ENCODE assay signal across 20 cellular contexts in the genomic region with DNA sequence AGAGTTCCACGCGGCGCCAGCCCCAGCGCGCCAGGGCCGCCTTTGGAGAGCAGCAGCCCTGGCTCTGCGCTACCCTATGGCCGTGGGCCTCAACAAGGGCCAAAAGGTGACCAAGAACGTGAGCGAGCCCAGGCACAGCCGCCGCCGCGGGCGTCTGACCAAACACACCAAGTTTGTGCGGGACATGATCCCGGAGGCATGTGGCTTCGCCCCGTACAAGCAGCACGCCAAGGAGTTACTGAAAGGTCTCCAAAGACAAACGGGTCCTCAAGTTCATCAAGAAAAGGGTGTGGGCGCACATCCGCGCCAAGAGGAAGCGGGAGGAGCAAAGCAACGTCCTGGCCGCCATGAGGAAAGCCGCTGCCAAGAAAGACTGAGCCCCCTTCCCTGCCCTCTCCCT.
DNase-seq lines count a peak whose midpoint lies in the region; ATAC-seq, FAIRE-seq and TF ChIP-seq lines count a peak whose summit lies in the region.
"Had no signal": no experiment of that assay in that cellular context is flagged by ENCODE, and none has a peak within 500 bp of the region (broad histone marks: within the 10 kb centered on the region; RNA-seq: fewer than 3 reads in every experiment).

No MANE protein-coding gene starts in this region.

- no peaks in the 10 kb centered on the region for H3K36me3 Mint-ChIP-seq in T-helper 17 cell (ENCODE audit: low read depth)

- H3K36me3 ChIP-seq in left ventricle myocardium inferior (no peaks in the 10 kb centered on the region), lung (ENCODE audit: control insufficient read depth in 2 of 2, insufficient read depth in 2 of 2, low read length in 2 of 2) (no peaks in the 10 kb centered on the region), upper lobe of right lung (no peaks in the 10 kb centered on the region), small intestine (ENCODE audit: control insufficient read depth in 2 of 2, insufficient read depth in 2 of 2, low read length in 2 of 2) (no peaks in the 10 kb centered on the region)

- 69 to 91% methylated on average over 28 of the region's 28 CpGs for WGBS in lung, 2 donors
- 88 to 97% (median 97%) methylated on average over 28 of the region's 28 CpGs for WGBS in small intestine, 3 donors

- peaks cover 26% of the 10 kb centered on the region for H3K4me1 Mint-ChIP-seq in T-helper 17 cell

- TF ChIP-seq CTCF in coronary artery (IDR thresholded peaks at IDR 0.05): no peak
- TF ChIP-seq CTCF in left ventricle myocardium inferior (IDR thresholded peaks at IDR 0.05; ENCODE audit: borderline replicate concordance): no peak
- no peak for TF ChIP-seq CTCF in lung (IDR thresholded peaks at IDR 0.05; ENCODE audit: control extremely low read depth, extremely low read depth)
- no peak for TF ChIP-seq CTCF in upper lobe of right lung (IDR thresholded peaks at IDR 0.05)

- no peak for ATAC-seq in lung (ENCODE audit: insufficient read depth, low FRiP score)
- ATAC-seq in upper lobe of right lung: peak; percentile 56
- ATAC-seq in HG03280 (IDR thresholded peaks at IDR 0.05; ENCODE audit: unreplicated experiment): no peak
- no peak for ATAC-seq in T-helper 17 cell
- ATAC-seq: PC-3 had no signal

- no peaks in the 10 kb centered on the region for H3K27me3 ChIP-seq in left ventricle myocardium inferior (ENCODE audit: low read depth)
- no peaks in the 10 kb centered on the region for H3K27me3 ChIP-seq in lung (ENCODE audit: control insufficient read depth, insufficient read depth)
- H3K27me3 ChIP-seq in upper lobe of right lung: no peaks in the 10 kb centered on the region
- no peaks in the 10 kb centered on the region for H3K27me3 ChIP-seq in small intestine (ENCODE audit: control insufficient read depth in 2 of 2, insufficient read depth in 2 of 2, low read length in 2 of 2)

- H3K4me1 ChIP-seq in left ventricle myocardium inferior: peaks cover 53% of the 10 kb centered on the region
- H3K4me1 ChIP-seq in lung (ENCODE audit: control insufficient read depth in 2 of 2, insufficient read depth in 2 of 2, low read length in 2 of 2): peaks cover 2 to 4% of the 10 kb centered on the region in 2 donors
- H3K4me1 ChIP-seq in upper lobe of right lung: peaks cover 6% of the 10 kb centered on the region
- peaks cover 0 to 4% of the 10 kb centered on the region in 2 donors for H3K4me1 ChIP-seq in small intestine (ENCODE audit: control insufficient read depth in 2 of 2, insufficient read depth in 1 of 2, low read depth in 1 of 2, low read length in 1 of 2)

- no peaks in the 10 kb centered on the region for H3K9me3 ChIP-seq in left ventricle myocardium inferior (replicated peaks)
- H3K9me3 ChIP-seq in lung (ENCODE audit: control insufficient read depth in 2 of 2, insufficient read depth in 1 of 2, low read length in 1 of 2): no peaks in the 10 kb centered on the region
- H3K9me3 ChIP-seq in upper lobe of right lung: no peaks in the 10 kb centered on the region
- H3K9me3 ChIP-seq in small intestine (ENCODE audit: control insufficient read depth, low read depth): no peaks in the 10 kb centered on the region
- H3K9me3 ChIP-seq in T-helper 17 cell (ENCODE audit: control insufficient read depth, low read length, poor library complexity, severe bottlenecking): no peaks in the 10 kb centered on the region

- H3K27me3 Mint-ChIP-seq in T-helper 17 cell: no peaks in the 10 kb centered on the region
- H3K27me3 Mint-ChIP-seq: IgD-negative memory B cell had no signal

- no peak for FAIRE-seq in small intestine (lab: Jason Lieb, UNC)
- FAIRE-seq: GM12891 had no signal

- H3K27ac Mint-ChIP-seq in T-helper 17 cell: no peak overlapping the region
- H3K27ac Mint-ChIP-seq: H9, IgD-negative memory B cell had no signal

- intact Hi-C loops in left ventricle myocardium inferior (cut with micrococcal nuclease) (no loop called here), upper lobe of right lung (cut with DNase I) (no loop called here)

- H3K4me3 ChIP-seq in coronary artery: peak overlapping the region; percentile 41
- peak overlapping the region; percentile 40 for H3K4me3 ChIP-seq in left ventricle myocardium inferior
- H3K4me3 ChIP-seq in lung: no peak overlapping the region
- H3K4me3 ChIP-seq in upper lobe of right lung: no peak overlapping the region
- H3K4me3 ChIP-seq in small intestine (ENCODE audit: low read depth in 1 of 2, low read length in 2 of 2): no peak overlapping the region

- H3K27ac ChIP-seq in coronary artery: peak overlapping the region in 1 of 2 donors; percentile 57
- H3K27ac ChIP-seq in left ventricle myocardium inferior (replicated peaks): peak overlapping the region; percentile 80
- peak overlapping the region; percentile 30 to 41 for H3K27ac ChIP-seq in lung (ENCODE audit: low read depth in 1 of 2, low read length in 1 of 2)
- no peak overlapping the region for H3K27ac ChIP-seq in upper lobe of right lung
- H3K27ac ChIP-seq in small intestine (ENCODE audit: low read depth in 1 of 2, low read length in 1 of 2): no peak overlapping the region

- no peak overlapping the region for H3K4me3 Mint-ChIP-seq in T-helper 17 cell
- H3K4me3 Mint-ChIP-seq: CD14-positive monocyte, H9, IgD-negative memory B cell had no signal

- DNase-seq in coronary artery (ENCODE audit: low spot score): no peak
- DNase-seq in left ventricle myocardium inferior: peak; percentile 53
- no peak for DNase-seq in lung (ENCODE audit: low spot score)
- no peak for DNase-seq in upper lobe of right lung
- DNase-seq in small intestine: no peak
- no peak for DNase-seq in NCI-H1930 (lab: John Stamatoyannopoulos, UW)
- no peak for DNase-seq in T-helper 17 cell
- DNase-seq: ACHN, AML-193, GF-D8, H9, NCI-H1105 treated with DMSO at 0.1 percent for 48 hours, NCI-H1694 treated with DMSO at 0.1 percent for 48 hours, NCI-H446 treated with DMSO at 0.1 percent for 48 hours, NCI-H774, PC-3 had no signal

Comparison
In these comparisons a context has a peak if more than half of its experiments do, and no peak if none do; other contexts are left out.
1. H3K27ac ChIP-seq: peak in left ventricle myocardium inferior (single experiment) and lung (2 of 2); none in upper lobe of right lung (single experiment) and small intestine (0 of 2).
2. H3K4me3 ChIP-seq: peak in coronary artery (single experiment) and left ventricle myocardium inferior (single experiment); none in lung (single experiment), upper lobe of right lung (single experiment) and small intestine (0 of 2).